ENCODE assay signal across 26 cellular contexts in genomic region chr20:2089447-2089846, GRCh38.
"Had no signal": no experiment of that assay in that cellular context is flagged by ENCODE, and none has a peak within 500 bp of the region (broad histone marks: within the 10 kb centered on the region; RNA-seq: fewer than 3 reads in every experiment).

No MANE protein-coding gene starts in this region.

- H3K27me3 ChIP-seq: vagina had no signal

- H3K9me3 Mint-ChIP-seq: mesothelial cell of epicardium; naive B cell; natural killer cell treated with Interleukin-12 subunit alpha and Interleukin-12 subunit beta and Interleukin-15 and Interleukin-18, amount 100 ng/mL, for 72 hours; neural crest cell; stimulated activated effector memory CD8-positive, alpha-beta T cell treated with anti-CD3 and anti-CD28 coated beads, Interleukin-12 subunit alpha, Interleukin-12 subunit beta, amount 100 ng/mL, for 72 hours had no signal

- DNase-seq: dorsolateral prefrontal cortex; effector CD4-positive, alpha-beta T cell; foreskin keratinocyte; heart right ventricle; hippocampal formation; left cardiac atrium; left lung; mesenchymal stem cell; mucosa of descending colon; naive B cell; right cardiac atrium; sigmoid colon; stimulated activated CD4-positive, alpha-beta T cell treated with anti-CD3 and anti-CD28 coated beads, Interleukin-2, amount 100 ng/mL, for 24 hours; stimulated activated CD4-positive, alpha-beta T cell treated with anti-CD3 and anti-CD28 coated beads, Interleukin-4, amount 100 ng/mL, for 24 hours; stimulated activated naive CD4-positive, alpha-beta T cell treated with Interleukin-2 at 50 U/mL for 16 hours had no signal

- H3K4me1 ChIP-seq: foreskin keratinocyte, heart right ventricle, prostate gland, sigmoid colon, vagina had no signal

- H3K9me3 ChIP-seq: esophagus muscularis mucosa, gastroesophageal sphincter, heart right ventricle, left lung, mucosa of descending colon, prostate gland, sigmoid colon, thoracic aorta, tibial nerve, vagina had no signal

- H3K27ac ChIP-seq: dorsolateral prefrontal cortex, epithelial cell of prostate, esophagus muscularis mucosa, foreskin keratinocyte, gastroesophageal sphincter, heart right ventricle, left lung, prostate gland, sigmoid colon, thoracic aorta, tibial nerve, vagina had no signal

- H3K4me3 ChIP-seq: dorsolateral prefrontal cortex, esophagus muscularis mucosa, gastroesophageal sphincter, heart right ventricle, left lung, mucosa of descending colon, prostate gland, sigmoid colon, thoracic aorta, tibial nerve, vagina had no signal

- H3K27ac Mint-ChIP-seq: mesothelial cell of epicardium; naive B cell; natural killer cell treated with Interleukin-12 subunit alpha and Interleukin-12 subunit beta and Interleukin-15 and Interleukin-18, amount 100 ng/mL, for 72 hours; stimulated activated effector memory CD8-positive, alpha-beta T cell treated with anti-CD3 and anti-CD28 coated beads, Interleukin-12 subunit alpha, Interleukin-12 subunit beta, amount 100 ng/mL, for 72 hours had no signal

- H3K36me3 Mint-ChIP-seq: mesothelial cell of epicardium; naive B cell; natural killer cell treated with Interleukin-12 subunit alpha and Interleukin-12 subunit beta and Interleukin-15 and Interleukin-18, amount 100 ng/mL, for 72 hours; stimulated activated effector memory CD8-positive, alpha-beta T cell treated with anti-CD3 and anti-CD28 coated beads, Interleukin-12 subunit alpha, Interleukin-12 subunit beta, amount 100 ng/mL, for 72 hours had no signal

- ATAC-seq: foreskin keratinocyte; gastroesophageal sphincter; heart right ventricle; left cardiac atrium; left lung; mucosa of descending colon; natural killer cell treated with Interleukin-12 subunit alpha and Interleukin-12 subunit beta and Interleukin-15 and Interleukin-18, amount 100 ng/mL, for 72 hours; right cardiac atrium; stimulated activated effector memory CD8-positive, alpha-beta T cell treated with anti-CD3 and anti-CD28 coated beads, Interleukin-12 subunit alpha, Interleukin-12 subunit beta, amount 100 ng/mL, for 72 hours had no signal

- H3K4me1 Mint-ChIP-seq: mesothelial cell of epicardium; stimulated activated effector memory CD8-positive, alpha-beta T cell treated with anti-CD3 and anti-CD28 coated beads, Interleukin-12 subunit alpha, Interleukin-12 subunit beta, amount 100 ng/mL, for 72 hours had no signal

- H3K36me3 ChIP-seq: esophagus muscularis mucosa, gastroesophageal sphincter, heart right ventricle, left lung, prostate gland, sigmoid colon, thoracic aorta, tibial nerve, vagina had no signal

- H3K4me3 Mint-ChIP-seq: mesothelial cell of epicardium; naive B cell; natural killer cell treated with Interleukin-12 subunit alpha and Interleukin-12 subunit beta and Interleukin-15 and Interleukin-18, amount 100 ng/mL, for 72 hours; neural crest cell; stimulated activated effector memory CD8-positive, alpha-beta T cell treated with anti-CD3 and anti-CD28 coated beads, Interleukin-12 subunit alpha, Interleukin-12 subunit beta, amount 100 ng/mL, for 72 hours had no signal
